Comparison of ENCODE assay signal across 15 cellular contexts in genomic region chr19:51576850-51577249, GRCh38.
A peak's percentile ranks its signal among the peaks of the same experiment; 100 is the strongest.
DNase-seq lines count a peak whose midpoint lies in the region; ATAC-seq lines count a peak whose summit lies in the region.
"Had no signal": no experiment of that assay in that cellular context is flagged by ENCODE, and none has a peak within 500 bp of the region (broad histone marks: within the 10 kb centered on the region; RNA-seq: fewer than 3 reads in every experiment).

No MANE protein-coding gene starts in this region.

- peaks cover 11% of the 10 kb centered on the region for H3K9me3 Mint-ChIP-seq in activated T-cell treated with anti-CD3 and anti-CD28 coated beads, Interleukin-2, amount 50 U/mL, for 24 hours
- no peaks in the 10 kb centered on the region for H3K9me3 Mint-ChIP-seq in memory B cell
- H3K9me3 Mint-ChIP-seq: HFFc6 had no signal

- H3K27me3 Mint-ChIP-seq in activated T-cell treated with anti-CD3 and anti-CD28 coated beads, Interleukin-2, amount 50 U/mL, for 24 hours: no peaks in the 10 kb centered on the region
- H3K27me3 Mint-ChIP-seq in memory B cell: no peaks in the 10 kb centered on the region
- H3K27me3 Mint-ChIP-seq: CD4-positive, alpha-beta memory T cell had no signal

- ATAC-seq in GM19468 (IDR thresholded peaks at IDR 0.05; ENCODE audit: extremely low read depth, unreplicated experiment): peak; percentile 39
- ATAC-seq in HG03439 (IDR thresholded peaks at IDR 0.05; ENCODE audit: unreplicated experiment): peak; percentile 58
- ATAC-seq in memory B cell (ENCODE audit: low read depth): no peak
- no peak for ATAC-seq in HG03139 (IDR thresholded peaks at IDR 0.05; ENCODE audit: unreplicated experiment)
- no peak for ATAC-seq in HG02981 (IDR thresholded peaks at IDR 0.05; ENCODE audit: unreplicated experiment)
- ATAC-seq: K562 had no signal

- H3K36me3 Mint-ChIP-seq in activated T-cell treated with anti-CD3 and anti-CD28 coated beads, Interleukin-2, amount 50 U/mL, for 24 hours (ENCODE audit: low read depth): peaks cover 90% of the 10 kb centered on the region
- H3K36me3 Mint-ChIP-seq in memory B cell: peaks cover 30% of the 10 kb centered on the region

- H3K4me3 Mint-ChIP-seq in activated T-cell treated with anti-CD3 and anti-CD28 coated beads, Interleukin-2, amount 50 U/mL, for 24 hours: no peak overlapping the region
- no peak overlapping the region for H3K4me3 Mint-ChIP-seq in memory B cell
- H3K4me3 Mint-ChIP-seq: CD4-positive, alpha-beta memory T cell; HFFc6 had no signal

- H3K4me1 Mint-ChIP-seq in activated T-cell treated with anti-CD3 and anti-CD28 coated beads, Interleukin-2, amount 50 U/mL, for 24 hours (ENCODE audit: low read depth): peaks cover 39% of the 10 kb centered on the region
- peaks cover 15% of the 10 kb centered on the region for H3K4me1 Mint-ChIP-seq in memory B cell

- DNase-seq in activated T-cell treated with anti-CD3 and anti-CD28 coated beads, Interleukin-2, amount 50 U/mL, for 24 hours: no peak
- DNase-seq in activated T-cell treated with anti-CD3 and anti-CD28 coated beads for 4 hours (no peak), memory B cell (ENCODE audit: low spot score in 2 of 2) (no peak), NCI-H2196 (lab: John Stamatoyannopoulos, UW; ENCODE audit: unreplicated experiment) (no peak)
- DNase-seq: BE2C; CD4-positive, alpha-beta memory T cell; DMS79; HCEC 1CT; HFFc6; Karpas-422 had no signal

- H3K27ac Mint-ChIP-seq in activated T-cell treated with anti-CD3 and anti-CD28 coated beads, Interleukin-2, amount 50 U/mL, for 24 hours: peak overlapping the region; percentile 68
- H3K27ac Mint-ChIP-seq in memory B cell: peak overlapping the region; percentile 52
- H3K27ac Mint-ChIP-seq: CD4-positive, alpha-beta memory T cell; HFFc6 had no signal

Comparison
In these comparisons a context has a peak if more than half of its experiments do, and no peak if none do; other contexts are left out.
1. ATAC-seq: peak in GM19468 (single experiment) and HG03439 (single experiment); none in memory B cell (single experiment), HG03139 (single experiment) and HG02981 (single experiment).